ENCODE assay signal across 13 cellular contexts in the genomic region with DNA sequence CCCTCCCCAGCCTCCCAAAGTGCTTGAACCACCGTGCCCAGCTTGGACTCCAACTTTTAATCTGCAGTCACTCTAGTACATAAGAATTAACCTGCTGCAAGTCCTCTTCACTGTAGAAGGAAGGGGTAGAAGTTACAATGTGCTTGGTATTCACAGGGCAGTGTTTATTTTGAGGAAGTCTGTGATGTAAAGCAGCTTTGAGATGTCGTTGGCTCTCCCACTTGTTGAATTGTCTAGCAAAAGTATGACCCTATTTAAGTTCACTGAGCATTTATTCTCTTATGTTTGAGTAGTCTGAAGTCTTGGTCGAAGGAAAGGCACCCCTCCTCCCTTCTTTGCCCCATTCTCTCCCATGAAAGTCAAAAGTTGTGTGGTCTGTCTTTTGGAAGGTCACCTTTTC.
"Had no signal": no experiment of that assay in that cellular context is flagged by ENCODE, and none has a peak within 500 bp of the region (broad histone marks: within the 10 kb centered on the region; RNA-seq: fewer than 3 reads in every experiment).

No MANE protein-coding gene starts in this region.

- H3K9me3 Mint-ChIP-seq: activated CD4-positive, alpha-beta memory T cell treated with anti-CD3 and anti-CD28 coated beads, Interleukin-2, amount 10 ng/mL, durations not matched to agents 7 days and 5 days; brain; nephron had no signal

- H3K27me3 Mint-ChIP-seq: activated CD4-positive, alpha-beta memory T cell treated with anti-CD3 and anti-CD28 coated beads, Interleukin-2, amount 10 ng/mL, durations not matched to agents 7 days and 5 days; brain had no signal

- DNase-seq: activated CD4-positive, alpha-beta memory T cell treated with anti-CD3 and anti-CD28 coated beads, Interleukin-2, amount 10 ng/mL, durations not matched to agents 7 days and 5 days; activated CD4-positive, CD25-positive, alpha-beta regulatory T cell treated with anti-CD3 and anti-CD28 coated beads, Interleukin-2, amount 50 U/mL, for 72 hours; activated naive CD4-positive, alpha-beta T cell treated with anti-CD3 and anti-CD28 coated beads, Interleukin-2, amount 50 U/mL, for 16 hours; amygdala; cerebellar nuclear complex; foreskin keratinocyte; sigmoid colon; stimulated activated CD4-positive, alpha-beta T cell treated with anti-CD3 and anti-CD28 coated beads, Interleukin-12 subunit alpha, Interleukin-12 subunit beta, amount 100 ng/mL, for 4 hours; stimulated activated naive CD4-positive, alpha-beta T cell; upper lobe of left lung had no signal

- H3K4me1 Mint-ChIP-seq: brain, nephron had no signal

- H3K27ac ChIP-seq: esophagus muscularis mucosa, foreskin keratinocyte, sigmoid colon, upper lobe of left lung had no signal

- H3K27ac Mint-ChIP-seq: activated CD4-positive, alpha-beta memory T cell treated with anti-CD3 and anti-CD28 coated beads, Interleukin-2, amount 10 ng/mL, durations not matched to agents 7 days and 5 days; nephron had no signal

- H3K27me3 ChIP-seq: esophagus muscularis mucosa, foreskin keratinocyte, sigmoid colon, upper lobe of left lung had no signal

- H3K4me3 ChIP-seq: esophagus muscularis mucosa, sigmoid colon, upper lobe of left lung had no signal

- H3K9me3 ChIP-seq: esophagus muscularis mucosa, sigmoid colon, upper lobe of left lung had no signal

- ATAC-seq: foreskin keratinocyte had no signal

- H3K4me3 Mint-ChIP-seq: activated CD4-positive, alpha-beta memory T cell treated with anti-CD3 and anti-CD28 coated beads, Interleukin-2, amount 10 ng/mL, durations not matched to agents 7 days and 5 days; brain; nephron had no signal

- H3K4me1 ChIP-seq: foreskin keratinocyte, sigmoid colon had no signal
